In the genomic region with DNA sequence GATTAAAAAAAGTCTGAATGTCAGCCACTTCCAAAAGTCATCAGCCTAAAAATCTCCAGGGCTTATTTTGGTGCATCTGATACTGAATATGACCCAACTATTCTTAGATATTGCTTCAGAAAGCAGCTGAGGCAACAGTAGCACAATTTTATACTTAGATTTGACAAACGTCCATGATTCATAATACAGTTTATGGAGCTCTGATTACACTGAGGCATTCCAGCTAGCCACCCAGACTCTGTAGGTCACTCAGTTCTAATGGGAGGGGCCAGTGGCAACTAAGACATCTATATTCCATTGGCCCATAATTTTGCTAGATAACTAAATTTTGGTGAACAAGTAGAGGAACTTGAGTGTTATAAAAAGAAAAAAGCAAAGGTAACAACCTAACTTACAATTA, we compare ENCODE assay signal across 1 cellular context.
TF ChIP-seq lines count a peak whose summit lies in the region.

No MANE protein-coding gene starts in this region.

TF ChIP-seq in HEK293, 187 proteins besides CTCF, POLR2A, EP300 and RAD21 (continued from another document):
- TF ChIP-seq, protein P1, sequence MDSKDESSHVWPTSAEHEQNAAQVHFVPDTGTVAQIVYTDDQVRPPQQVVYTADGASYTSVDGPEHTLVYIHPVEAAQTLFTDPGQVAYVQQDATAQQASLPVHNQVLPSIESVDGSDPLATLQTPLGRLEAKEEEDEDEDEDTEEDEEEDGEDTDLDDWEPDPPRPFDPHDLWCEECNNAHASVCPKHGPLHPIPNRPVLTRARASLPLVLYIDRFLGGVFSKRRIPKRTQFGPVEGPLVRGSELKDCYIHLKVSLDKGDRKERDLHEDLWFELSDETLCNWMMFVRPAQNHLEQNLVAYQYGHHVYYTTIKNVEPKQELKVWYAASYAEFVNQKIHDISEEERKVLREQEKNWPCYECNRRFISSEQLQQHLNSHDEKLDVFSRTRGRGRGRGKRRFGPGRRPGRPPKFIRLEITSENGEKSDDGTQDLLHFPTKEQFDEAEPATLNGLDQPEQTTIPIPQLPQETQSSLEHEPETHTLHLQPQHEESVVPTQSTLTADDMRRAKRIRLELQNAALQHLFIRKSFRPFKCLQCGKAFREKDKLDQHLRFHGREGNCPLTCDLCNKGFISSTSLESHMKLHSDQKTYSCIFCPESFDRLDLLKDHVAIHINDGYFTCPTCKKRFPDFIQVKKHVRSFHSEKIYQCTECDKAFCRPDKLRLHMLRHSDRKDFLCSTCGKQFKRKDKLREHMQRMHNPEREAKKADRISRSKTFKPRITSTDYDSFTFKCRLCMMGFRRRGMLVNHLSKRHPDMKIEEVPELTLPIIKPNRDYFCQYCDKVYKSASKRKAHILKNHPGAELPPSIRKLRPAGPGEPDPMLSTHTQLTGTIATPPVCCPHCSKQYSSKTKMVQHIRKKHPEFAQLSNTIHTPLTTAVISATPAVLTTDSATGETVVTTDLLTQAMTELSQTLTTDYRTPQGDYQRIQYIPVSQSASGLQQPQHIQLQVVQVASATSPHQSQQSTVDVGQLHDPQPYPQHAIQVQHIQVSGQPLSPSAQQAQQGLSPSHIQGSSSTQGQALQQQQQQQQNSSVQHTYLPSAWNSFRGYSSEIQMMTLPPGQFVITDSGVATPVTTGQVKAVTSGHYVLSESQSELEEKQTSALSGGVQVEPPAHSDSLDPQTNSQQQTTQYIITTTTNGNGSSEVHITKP (tag by site-specific recombination; IDR thresholded peaks at IDR 0.05): 0 out of 2 replicates have a peak, but pooled peaks have one; percentile 11
- TF ChIP-seq ZBTB20 (tag by site-specific recombination; IDR thresholded peaks at IDR 0.05): peak; percentile 76; the same call in 1 of the 2 replicates
- TF ChIP-seq, protein P2, sequence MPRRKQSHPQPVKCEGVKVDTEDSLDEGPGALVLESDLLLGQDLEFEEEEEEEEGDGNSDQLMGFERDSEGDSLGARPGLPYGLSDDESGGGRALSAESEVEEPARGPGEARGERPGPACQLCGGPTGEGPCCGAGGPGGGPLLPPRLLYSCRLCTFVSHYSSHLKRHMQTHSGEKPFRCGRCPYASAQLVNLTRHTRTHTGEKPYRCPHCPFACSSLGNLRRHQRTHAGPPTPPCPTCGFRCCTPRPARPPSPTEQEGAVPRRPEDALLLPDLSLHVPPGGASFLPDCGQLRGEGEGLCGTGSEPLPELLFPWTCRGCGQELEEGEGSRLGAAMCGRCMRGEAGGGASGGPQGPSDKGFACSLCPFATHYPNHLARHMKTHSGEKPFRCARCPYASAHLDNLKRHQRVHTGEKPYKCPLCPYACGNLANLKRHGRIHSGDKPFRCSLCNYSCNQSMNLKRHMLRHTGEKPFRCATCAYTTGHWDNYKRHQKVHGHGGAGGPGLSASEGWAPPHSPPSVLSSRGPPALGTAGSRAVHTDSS (tag by site-specific recombination; IDR thresholded peaks at IDR 0.05): no peak
- peak; percentile 78 for TF ChIP-seq ZEB2 (tag by site-specific recombination; IDR thresholded peaks at IDR 0.05)
